Comparison of ENCODE assay signal across 1 cellular context in the genomic region with DNA sequence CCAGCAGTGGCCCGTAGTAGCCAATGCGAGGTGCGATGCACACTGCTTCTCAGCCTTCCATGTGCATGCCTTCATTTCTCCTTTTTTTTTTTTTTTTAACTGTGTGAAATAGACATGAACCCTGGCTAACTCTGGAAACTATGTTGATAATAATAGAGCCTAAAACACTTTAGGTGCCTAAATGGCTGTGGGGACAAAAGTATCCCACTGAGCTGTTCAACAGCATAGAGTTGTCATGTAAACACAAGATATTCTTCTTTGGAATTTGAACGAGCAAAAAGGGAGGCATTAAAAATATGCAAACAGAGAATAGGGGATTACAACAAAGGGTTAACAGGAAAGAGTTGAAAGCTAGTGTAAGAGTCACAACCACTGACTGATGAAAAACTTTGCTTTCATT.
TF ChIP-seq lines count a peak whose summit lies in the region.

No MANE protein-coding gene starts in this region.

TF ChIP-seq in GM23338, 12 proteins besides CTCF, POLR2A, EP300 and RAD21 (continued from another document):
- TF ChIP-seq, protein P1, sequence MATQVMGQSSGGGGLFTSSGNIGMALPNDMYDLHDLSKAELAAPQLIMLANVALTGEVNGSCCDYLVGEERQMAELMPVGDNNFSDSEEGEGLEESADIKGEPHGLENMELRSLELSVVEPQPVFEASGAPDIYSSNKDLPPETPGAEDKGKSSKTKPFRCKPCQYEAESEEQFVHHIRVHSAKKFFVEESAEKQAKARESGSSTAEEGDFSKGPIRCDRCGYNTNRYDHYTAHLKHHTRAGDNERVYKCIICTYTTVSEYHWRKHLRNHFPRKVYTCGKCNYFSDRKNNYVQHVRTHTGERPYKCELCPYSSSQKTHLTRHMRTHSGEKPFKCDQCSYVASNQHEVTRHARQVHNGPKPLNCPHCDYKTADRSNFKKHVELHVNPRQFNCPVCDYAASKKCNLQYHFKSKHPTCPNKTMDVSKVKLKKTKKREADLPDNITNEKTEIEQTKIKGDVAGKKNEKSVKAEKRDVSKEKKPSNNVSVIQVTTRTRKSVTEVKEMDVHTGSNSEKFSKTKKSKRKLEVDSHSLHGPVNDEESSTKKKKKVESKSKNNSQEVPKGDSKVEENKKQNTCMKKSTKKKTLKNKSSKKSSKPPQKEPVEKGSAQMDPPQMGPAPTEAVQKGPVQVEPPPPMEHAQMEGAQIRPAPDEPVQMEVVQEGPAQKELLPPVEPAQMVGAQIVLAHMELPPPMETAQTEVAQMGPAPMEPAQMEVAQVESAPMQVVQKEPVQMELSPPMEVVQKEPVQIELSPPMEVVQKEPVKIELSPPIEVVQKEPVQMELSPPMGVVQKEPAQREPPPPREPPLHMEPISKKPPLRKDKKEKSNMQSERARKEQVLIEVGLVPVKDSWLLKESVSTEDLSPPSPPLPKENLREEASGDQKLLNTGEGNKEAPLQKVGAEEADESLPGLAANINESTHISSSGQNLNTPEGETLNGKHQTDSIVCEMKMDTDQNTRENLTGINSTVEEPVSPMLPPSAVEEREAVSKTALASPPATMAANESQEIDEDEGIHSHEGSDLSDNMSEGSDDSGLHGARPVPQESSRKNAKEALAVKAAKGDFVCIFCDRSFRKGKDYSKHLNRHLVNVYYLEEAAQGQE (IDR thresholded peaks at IDR 0.05; ENCODE audit: unreplicated experiment), result no peak
- no peak for TF ChIP-seq EZH2 (IDR thresholded peaks at IDR 0.05; ENCODE audit: low read depth, unreplicated experiment)
- no peak for TF ChIP-seq ZNF114 (CRISPR knock-in tag; IDR thresholded peaks at IDR 0.05)
- TF ChIP-seq, protein P2, sequence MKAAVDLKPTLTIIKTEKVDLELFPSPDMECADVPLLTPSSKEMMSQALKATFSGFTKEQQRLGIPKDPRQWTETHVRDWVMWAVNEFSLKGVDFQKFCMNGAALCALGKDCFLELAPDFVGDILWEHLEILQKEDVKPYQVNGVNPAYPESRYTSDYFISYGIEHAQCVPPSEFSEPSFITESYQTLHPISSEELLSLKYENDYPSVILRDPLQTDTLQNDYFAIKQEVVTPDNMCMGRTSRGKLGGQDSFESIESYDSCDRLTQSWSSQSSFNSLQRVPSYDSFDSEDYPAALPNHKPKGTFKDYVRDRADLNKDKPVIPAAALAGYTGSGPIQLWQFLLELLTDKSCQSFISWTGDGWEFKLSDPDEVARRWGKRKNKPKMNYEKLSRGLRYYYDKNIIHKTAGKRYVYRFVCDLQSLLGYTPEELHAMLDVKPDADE (IDR thresholded peaks at IDR 0.05), result no peak
- TF ChIP-seq ZNF331 (CRISPR knock-in tag; IDR thresholded peaks at IDR 0.05; ENCODE audit: low read depth), result no peak
- TF ChIP-seq JUNB (IDR thresholded peaks at IDR 0.05; ENCODE audit: unreplicated experiment), result no peak
- TF ChIP-seq CREB1 (CRISPR knock-in tag; IDR thresholded peaks at IDR 0.05; ENCODE audit: low read depth), result no peak
